15 cellular contexts compared by ENCODE assay signal in the genomic region with DNA sequence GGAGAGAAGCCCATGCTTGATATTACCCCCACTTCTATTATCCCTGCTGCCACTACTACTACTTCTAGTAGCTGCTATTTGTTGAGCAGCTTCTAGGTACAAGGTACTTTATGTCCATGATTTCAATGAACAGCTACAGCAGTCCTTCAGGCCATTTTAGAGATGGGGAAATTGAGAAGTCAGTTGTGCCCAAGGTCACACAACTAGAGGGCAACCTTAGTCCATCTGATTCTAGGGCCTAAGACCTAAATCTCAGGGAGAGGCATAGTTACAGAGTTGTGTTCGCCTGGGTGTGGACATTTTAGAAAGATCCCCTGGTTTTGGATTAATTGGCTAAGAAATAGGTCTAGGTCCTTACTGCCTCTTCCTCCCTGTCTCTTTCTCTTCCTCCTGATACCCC. TPM values are rescaled to one million over a fixed set of nuclear protein-coding genes. Genes with fewer than 3 reads are reported as not detected.
A peak's percentile ranks its signal among the peaks of the same experiment; 100 is the strongest.
DNase-seq lines count a peak whose midpoint lies in the region; ATAC-seq and TF ChIP-seq lines count a peak whose summit lies in the region.
"Had no signal": no experiment of that assay in that cellular context is flagged by ENCODE, and none has a peak within 500 bp of the region (broad histone marks: within the 10 kb centered on the region; RNA-seq: fewer than 3 reads in every experiment).

No MANE protein-coding gene starts in this region.

- POLR2A ChIA-PET in activated CD4-positive, alpha-beta memory T cell treated with anti-CD3 and anti-CD28 coated beads, Interleukin-2, amount 10 ng/mL, durations not matched to agents 7 days and 5 days (lab: Charles Lee): interaction anchor here (1.1 to 2.0 kb wide), 2 partner anchors 28 to 73 kb away, joined by 3 to 5 read pairs; no protein-coding TSS in a partner anchor
- POLR2A ChIA-PET in activated CD4-positive, alpha-beta memory T cell treated with anti-CD3 and anti-CD28 coated beads for 36 hours (lab: Charles Lee): interaction anchor here (2.0 kb wide), 1 partner anchor 12 kb away, joined by 8 read pairs; no protein-coding TSS in a partner anchor

- H3K4me3 ChIP-seq in fibroblast of lung (replicated peaks in 1 of 4; ENCODE audit: control extremely low read depth in 1 of 4, insufficient read depth in 1 of 4, low read depth in 3 of 4, low read length in 4 of 4) (no peak overlapping the region), lower leg skin (ENCODE audit: low read depth, poor library complexity, severe bottlenecking) (no peak overlapping the region)

- H4K20me1 ChIP-seq in fibroblast of lung (ENCODE audit: control insufficient read depth, extremely low read depth, insufficient read depth, low read length): no peaks in the 10 kb centered on the region

- H3K36me3 Mint-ChIP-seq in activated CD4-positive, alpha-beta memory T cell treated with anti-CD3 and anti-CD28 coated beads, Interleukin-2, amount 10 ng/mL, durations not matched to agents 7 days and 5 days (ENCODE audit: low read depth): peaks cover 41% of the 10 kb centered on the region
- peaks cover 23% of the 10 kb centered on the region for H3K36me3 Mint-ChIP-seq in activated CD4-positive, alpha-beta memory T cell treated with anti-CD3 and anti-CD28 coated beads for 36 hours
- H3K36me3 Mint-ChIP-seq: activated naive CD4-positive, alpha-beta T cell treated with anti-CD3 and anti-CD28 coated beads, Interleukin-2, amount 50 U/mL, for 24 hours; natural killer cell; type B pancreatic cell had no signal

- H3K4me2 ChIP-seq in fibroblast of lung (ENCODE audit: extremely low read depth, insufficient read depth, low read length): no peak overlapping the region

- 93 to 100% methylated on average over 1 of the region's 1 CpG for WGBS in lower leg skin, 2 donors

- H3K27ac ChIP-seq in fibroblast of lung (ENCODE audit: insufficient read depth, low read length) (peak overlapping the region; percentile 93), temporal lobe (ENCODE audit: low read depth, low read length) (peak overlapping the region; percentile 48)
- H3K27ac ChIP-seq: HL-60 had no signal

- no peaks in the 10 kb centered on the region for H3K27me3 ChIP-seq in fibroblast of lung (ENCODE audit: control insufficient read depth, insufficient read depth, low read length)

- H3K27ac Mint-ChIP-seq in activated CD4-positive, alpha-beta memory T cell treated with anti-CD3 and anti-CD28 coated beads, Interleukin-2, amount 10 ng/mL, durations not matched to agents 7 days and 5 days: no peak overlapping the region
- no peak overlapping the region for H3K27ac Mint-ChIP-seq in activated CD4-positive, alpha-beta memory T cell treated with anti-CD3 and anti-CD28 coated beads for 36 hours
- H3K27ac Mint-ChIP-seq: activated naive CD4-positive, alpha-beta T cell treated with anti-CD3 and anti-CD28 coated beads, Interleukin-2, amount 50 U/mL, for 24 hours; natural killer cell; type B pancreatic cell had no signal

- no peaks in the 10 kb centered on the region for H3K9me3 Mint-ChIP-seq in activated CD4-positive, alpha-beta memory T cell treated with anti-CD3 and anti-CD28 coated beads, Interleukin-2, amount 10 ng/mL, durations not matched to agents 7 days and 5 days
- H3K9me3 Mint-ChIP-seq in activated CD4-positive, alpha-beta memory T cell treated with anti-CD3 and anti-CD28 coated beads for 36 hours: no peaks in the 10 kb centered on the region
- H3K9me3 Mint-ChIP-seq: activated naive CD4-positive, alpha-beta T cell treated with anti-CD3 and anti-CD28 coated beads, Interleukin-2, amount 50 U/mL, for 24 hours; natural killer cell; type B pancreatic cell had no signal

- no peak overlapping the region for H3K4me3 Mint-ChIP-seq in activated CD4-positive, alpha-beta memory T cell treated with anti-CD3 and anti-CD28 coated beads, Interleukin-2, amount 10 ng/mL, durations not matched to agents 7 days and 5 days
- no peak overlapping the region for H3K4me3 Mint-ChIP-seq in activated CD4-positive, alpha-beta memory T cell treated with anti-CD3 and anti-CD28 coated beads for 36 hours
- H3K4me3 Mint-ChIP-seq: activated naive CD4-positive, alpha-beta T cell treated with anti-CD3 and anti-CD28 coated beads, Interleukin-2, amount 50 U/mL, for 24 hours; natural killer cell; type B pancreatic cell had no signal

- TF ChIP-seq POLR2A in lower leg skin (IDR thresholded peaks at IDR 0.05): no peak

- DNase-seq in activated CD4-positive, alpha-beta memory T cell treated with anti-CD3 and anti-CD28 coated beads, Interleukin-2, amount 10 ng/mL, durations not matched to agents 7 days and 5 days: peak; percentile 5
- no peak for DNase-seq in activated CD4-positive, alpha-beta memory T cell treated with anti-CD3 and anti-CD28 coated beads for 36 hours
- DNase-seq in SK-MEL-5 (ENCODE audit: low read depth, low spot score) (peak; percentile 43), fibroblast of lung (ENCODE audit: low read depth in 2 of 2) (no peak), NCI-H1694 (lab: John Stamatoyannopoulos, UW) (no peak), lower leg skin (ENCODE audit: low spot score in 2 of 2) (no peak)
- DNase-seq: cortex of kidney, natural killer cell, T-helper 9 cell had no signal

- CTCF ChIA-PET in activated CD4-positive, alpha-beta memory T cell treated with anti-CD3 and anti-CD28 coated beads, Interleukin-2, amount 10 ng/mL, durations not matched to agents 7 days and 5 days (lab: Charles Lee): interaction anchor here (1.0 to 3.8 kb wide), 3 partner anchors 12 to 78 kb away, joined by 3 to 19 read pairs (median 5); no protein-coding TSS in a partner anchor
- CTCF ChIA-PET in activated CD4-positive, alpha-beta memory T cell treated with anti-CD3 and anti-CD28 coated beads for 36 hours (lab: Charles Lee): interaction anchor here (0.8 to 2.1 kb wide), 5 partner anchors 9 to 125 kb away, joined by 3 to 7 read pairs (median 4); no protein-coding TSS in a partner anchor

- H3K4me1 Mint-ChIP-seq in activated CD4-positive, alpha-beta memory T cell treated with anti-CD3 and anti-CD28 coated beads, Interleukin-2, amount 10 ng/mL, durations not matched to agents 7 days and 5 days: peaks cover 63% of the 10 kb centered on the region
- H3K4me1 Mint-ChIP-seq in activated CD4-positive, alpha-beta memory T cell treated with anti-CD3 and anti-CD28 coated beads for 36 hours (ENCODE audit: low read depth): peaks cover 50% of the 10 kb centered on the region

- H2AFZ ChIP-seq in fibroblast of lung (ENCODE audit: low read length): no peak overlapping the region

- ATAC-seq in HG02571 (IDR thresholded peaks at IDR 0.05; ENCODE audit: unreplicated experiment): no peak
- ATAC-seq: natural killer cell had no signal

- peaks cover 13% of the 10 kb centered on the region for H3K36me3 ChIP-seq in fibroblast of lung (ENCODE audit: control insufficient read depth, insufficient read depth, low read length)

- H3K9ac ChIP-seq in fibroblast of lung (ENCODE audit: insufficient read depth, low read length): no peak overlapping the region

- no peaks in the 10 kb centered on the region for H3K27me3 Mint-ChIP-seq in activated CD4-positive, alpha-beta memory T cell treated with anti-CD3 and anti-CD28 coated beads, Interleukin-2, amount 10 ng/mL, durations not matched to agents 7 days and 5 days
- H3K27me3 Mint-ChIP-seq in activated CD4-positive, alpha-beta memory T cell treated with anti-CD3 and anti-CD28 coated beads for 36 hours: no peaks in the 10 kb centered on the region
- H3K27me3 Mint-ChIP-seq: activated naive CD4-positive, alpha-beta T cell treated with anti-CD3 and anti-CD28 coated beads, Interleukin-2, amount 50 U/mL, for 24 hours had no signal

- intact Hi-C loops in activated CD4-positive, alpha-beta memory T cell treated with anti-CD3 and anti-CD28 coated beads for 36 hours (cut with micrococcal nuclease): no loop called here
- intact Hi-C loops in lower leg skin (cut with DNase I; ENCODE audit: low total_unique reads): no loop called here

- in situ Hi-C loops in SK-MEL-5 (cut with HindIII; ENCODE audit: low pct_unique_long_range_greater_than_20kb, low sequenced_read_pairs): loop anchor here (10.0 kb wide), 1 partner anchor 102 kb away; no protein-coding TSS in a partner anchor

- H3K79me2 ChIP-seq in fibroblast of lung (ENCODE audit: control insufficient read depth, insufficient read depth, low read length): peaks cover 36% of the 10 kb centered on the region

- peaks cover 57% of the 10 kb centered on the region for H3K4me1 ChIP-seq in fibroblast of lung (ENCODE audit: control insufficient read depth, extremely low read depth, insufficient read depth, low read length)

- TF ChIP-seq CTCF in fibroblast of lung (conservative IDR thresholded peaks at IDR 0.05 in 1 of 2, IDR thresholded peaks at IDR 0.05 in 1 of 2; ENCODE audit: low read depth in 1 of 2, low read length in 2 of 2): no peak
- no peak for TF ChIP-seq CTCF in lower leg skin (IDR thresholded peaks at IDR 0.05)

- H3K9me3 ChIP-seq in fibroblast of lung (ENCODE audit: control insufficient read depth, insufficient read depth, low read depth, low read length): no peaks in the 10 kb centered on the region

RNA-seq across cellular contexts. Expression of gene MICAL2, which starts 52.3 kb away (rescaled TPM):
- total RNA-seq in activated CD4-positive, alpha-beta memory T cell treated with anti-CD3 and anti-CD28 coated beads, Interleukin-2, amount 10 ng/mL, durations not matched to agents 7 days and 5 days: 100 to 1,000 TPM; 135 to 143 TPM
- total RNA-seq in activated CD4-positive, alpha-beta memory T cell treated with anti-CD3 and anti-CD28 coated beads for 36 hours: 100 to 1,000 TPM; 213 to 220 TPM
- total RNA-seq in SK-MEL-5 (2014; rRNA removed; shearing (Covaris generic)): 1.2 and 2.3 TPM in 2 replicates
- polyA plus RNA-seq in SK-MEL-5 (2015; cell fraction: cytosol; rRNA removed): 2.4 and 3.3 TPM in 2 replicates
- polyA plus RNA-seq in SK-MEL-5 (2015; cell fraction: nucleus; rRNA removed): 0.72 and 1.1 TPM in 2 replicates
- 88.6 and 275 TPM in 2 replicates for total RNA-seq in fibroblast of lung
- 78.5 and 120 TPM in 2 replicates for polyA plus RNA-seq in fibroblast of lung
- 125 and 167 TPM in 2 replicates for polyA plus RNA-seq in fibroblast of lung (2012)
- polyA minus RNA-seq in fibroblast of lung (ENCODE audit: low replicate concordance): 234 and 390 TPM in 2 replicates
- 12.3 TPM for total RNA-seq in temporal lobe
- total RNA-seq in lower leg skin: 100 to 1,000 TPM; 117 to 238 (median 145) TPM
- total RNA-seq: OCI-LY7 had no signal

Comparison
In these comparisons a context has a peak if more than half of its experiments do, and no peak if none do; other contexts are left out.
1. DNase-seq: peak in activated CD4-positive, alpha-beta memory T cell treated with anti-CD3 and anti-CD28 coated beads, Interleukin-2, amount 10 ng/mL, durations not matched to agents 7 days and 5 days (single experiment) and SK-MEL-5 (single experiment); none in activated CD4-positive, alpha-beta memory T cell treated with anti-CD3 and anti-CD28 coated beads for 36 hours (single experiment), fibroblast of lung (0 of 2), NCI-H1694 (single experiment) and lower leg skin (0 of 2).